ENCODE assay signal across 2 cellular contexts in the genomic region with DNA sequence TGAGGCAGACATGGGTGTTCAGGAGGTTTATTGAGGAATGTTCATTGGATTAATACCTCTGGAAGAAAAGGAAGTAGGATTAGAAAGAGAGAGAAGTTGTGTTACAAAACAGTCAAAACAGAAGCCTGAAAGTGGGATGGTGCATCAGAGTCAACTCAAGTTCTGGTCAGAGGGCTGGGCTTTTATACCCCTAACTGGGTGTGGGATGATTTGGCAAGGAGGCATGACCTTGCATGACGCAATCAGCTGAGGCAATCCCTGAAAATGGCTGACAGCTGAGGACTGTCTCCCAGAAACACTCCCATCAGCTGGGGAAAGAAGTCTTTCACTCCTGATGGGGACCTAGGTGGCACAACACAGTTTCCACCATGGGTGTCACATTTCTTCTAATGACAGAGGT.
TF ChIP-seq lines count a peak whose summit lies in the region.

No MANE protein-coding gene starts in this region.

TF ChIP-seq in K562, 482 proteins besides CTCF, POLR2A, EP300 and RAD21:
- no peak for TF ChIP-seq MCM7 (IDR thresholded peaks at IDR 0.05)
- TF ChIP-seq CEBPG (CRISPR knock-in tag; IDR thresholded peaks at IDR 0.05), result no peak
- peak; percentile 37 to 67; a peak in 3 of 4 replicates for TF ChIP-seq CEBPG (tag; conservative IDR thresholded peaks at IDR 0.05 in 1 of 2, IDR thresholded peaks at IDR 0.05 in 1 of 2)
- TF ChIP-seq CEBPB (tag; IDR thresholded peaks at IDR 0.05), result 0 out of 2 replicates have a peak, but pooled peaks have one; percentile 14
- TF ChIP-seq, protein P1, sequence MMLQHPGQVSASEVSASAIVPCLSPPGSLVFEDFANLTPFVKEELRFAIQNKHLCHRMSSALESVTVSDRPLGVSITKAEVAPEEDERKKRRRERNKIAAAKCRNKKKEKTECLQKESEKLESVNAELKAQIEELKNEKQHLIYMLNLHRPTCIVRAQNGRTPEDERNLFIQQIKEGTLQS (IDR thresholded peaks at IDR 0.05), result peak; percentile 50
- TF ChIP-seq, protein P1 (CRISPR knock-in tag; conservative IDR thresholded peaks at IDR 0.05), result no peak

TF ChIP-seq in GM12891, 5 proteins besides CTCF, POLR2A, EP300 and RAD21:
- TF ChIP-seq POU2F2 (IDR thresholded peaks at IDR 0.05; ENCODE audit: low read depth, low read length) (no peak), PAX5 (IDR thresholded peaks at IDR 0.05; ENCODE audit: insufficient read depth, low read length, severe bottlenecking) (no peak), SPI1 (IDR thresholded peaks at IDR 0.05; ENCODE audit: low read depth, low read length) (no peak), POLR2AphosphoS5 (IDR thresholded peaks at IDR 0.05; ENCODE audit: low read depth, low read length) (no peak), TAF1 (IDR thresholded peaks at IDR 0.05; ENCODE audit: low read depth, low read length) (no peak)
